Comparison of ENCODE assay signal across 12 cellular contexts in the genomic region with DNA sequence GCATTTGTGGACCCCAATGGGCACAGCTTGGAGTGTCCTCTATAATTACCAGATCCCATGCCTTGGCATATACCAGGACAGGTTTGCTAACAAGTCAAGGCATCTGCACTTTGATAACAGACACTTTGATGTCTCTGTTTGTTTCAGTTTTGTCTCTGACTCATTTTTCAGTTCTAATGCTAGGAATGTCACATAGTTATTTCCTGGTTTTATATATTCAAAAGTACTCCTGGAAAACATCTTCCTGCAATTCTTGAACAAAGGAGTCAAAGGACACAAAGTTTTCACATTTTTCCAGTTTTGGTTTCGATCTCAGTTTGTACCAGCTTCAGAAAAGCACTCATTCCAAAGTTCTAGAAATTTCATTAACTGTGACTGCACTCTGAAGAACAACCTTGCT.
DNase-seq lines count a peak whose midpoint lies in the region; ATAC-seq and TF ChIP-seq lines count a peak whose summit lies in the region.
"Had no signal": no experiment of that assay in that cellular context is flagged by ENCODE, and none has a peak within 500 bp of the region (broad histone marks: within the 10 kb centered on the region; RNA-seq: fewer than 3 reads in every experiment).

No MANE protein-coding gene starts in this region.

- peaks cover 2% of the 10 kb centered on the region for H3K36me3 Mint-ChIP-seq in activated T-cell treated with anti-CD3 and anti-CD28 coated beads, Interleukin-2, amount 50 U/mL, for 24 hours (ENCODE audit: low read depth)

- H3K9me3 Mint-ChIP-seq in activated T-cell treated with anti-CD3 and anti-CD28 coated beads, Interleukin-2, amount 50 U/mL, for 24 hours, result no peaks in the 10 kb centered on the region
- H3K9me3 Mint-ChIP-seq: activated naive CD4-positive, alpha-beta T cell treated with anti-CD3 and anti-CD28 coated beads for 36 hours; endodermal cell had no signal

- peak; percentile 29 for ATAC-seq in GM21723 (IDR thresholded peaks at IDR 0.05; ENCODE audit: unreplicated experiment)
- no peak for ATAC-seq in GM19397 (IDR thresholded peaks at IDR 0.05; ENCODE audit: unreplicated experiment)

- H3K27ac Mint-ChIP-seq in activated T-cell treated with anti-CD3 and anti-CD28 coated beads, Interleukin-2, amount 50 U/mL, for 24 hours, result no peak overlapping the region
- H3K27ac Mint-ChIP-seq: activated naive CD4-positive, alpha-beta T cell treated with anti-CD3 and anti-CD28 coated beads for 36 hours; endodermal cell had no signal

- no peak overlapping the region for H3K4me3 Mint-ChIP-seq in activated T-cell treated with anti-CD3 and anti-CD28 coated beads, Interleukin-2, amount 50 U/mL, for 24 hours
- H3K4me3 Mint-ChIP-seq: activated naive CD4-positive, alpha-beta T cell treated with anti-CD3 and anti-CD28 coated beads for 36 hours; endodermal cell had no signal

- WGBS in hepatocyte (ENCODE audit: low lambda C conversion rate, missing lambda C conversion rate), result 89% methylated on average over 1 of the region's 1 CpG

- H3K4me3 ChIP-seq in hepatocyte, result no peak overlapping the region

- H3K9me2 ChIP-seq in hepatocyte (replicated peaks; ENCODE audit: insufficient read depth), result no peaks in the 10 kb centered on the region

- no peaks in the 10 kb centered on the region for H3K36me3 ChIP-seq in hepatocyte (replicated peaks; ENCODE audit: insufficient read depth, low read depth)

- TF ChIP-seq CTCF in hepatocyte (IDR thresholded peaks at IDR 0.05; ENCODE audit: poor library complexity), result no peak

- H3K27ac ChIP-seq in hepatocyte, result peak overlapping the region; percentile 40

- peak; percentile 18 for DNase-seq in A172 (ENCODE audit: low spot score)
- DNase-seq in RPMI7951 (ENCODE audit: low read depth), result peak; percentile 10
- no peak for DNase-seq in hepatocyte (ENCODE audit: low spot score)
- DNase-seq in NCI-H2081 (lab: John Stamatoyannopoulos, UW), result no peak
- DNase-seq in activated T-cell treated with anti-CD3 and anti-CD28 coated beads, Interleukin-2, amount 50 U/mL, for 24 hours, result no peak
- DNase-seq in stimulated activated CD4-positive, alpha-beta T cell treated with anti-CD3 and anti-CD28 coated beads, Interleukin-4, amount 100 ng/mL, for 4 hours, result no peak
- DNase-seq: activated naive CD4-positive, alpha-beta T cell treated with anti-CD3 and anti-CD28 coated beads for 36 hours; endodermal cell; NCI-H1436; stimulated activated CD4-positive, alpha-beta T cell treated with anti-CD3 and anti-CD28 coated beads, Interleukin-4, amount 100 ng/mL, for 24 hours had no signal

- H3K27me3 ChIP-seq in hepatocyte, result no peaks in the 10 kb centered on the region

- H3K79me2 ChIP-seq in hepatocyte, result no peaks in the 10 kb centered on the region

- H4K20me1 ChIP-seq in hepatocyte (ENCODE audit: insufficient read depth, poor library complexity, severe bottlenecking), result no peaks in the 10 kb centered on the region

- peaks cover 10% of the 10 kb centered on the region for H3K4me1 Mint-ChIP-seq in activated T-cell treated with anti-CD3 and anti-CD28 coated beads, Interleukin-2, amount 50 U/mL, for 24 hours (ENCODE audit: low read depth)

- no peak overlapping the region for H2AFZ ChIP-seq in hepatocyte

- H3K4me2 ChIP-seq in hepatocyte, result peak overlapping the region; percentile 25

- H3K9me3 ChIP-seq in hepatocyte (ENCODE audit: low read depth), result no peaks in the 10 kb centered on the region

- H3K27me3 Mint-ChIP-seq in activated T-cell treated with anti-CD3 and anti-CD28 coated beads, Interleukin-2, amount 50 U/mL, for 24 hours, result no peaks in the 10 kb centered on the region

- peaks cover 19% of the 10 kb centered on the region for H3K4me1 ChIP-seq in hepatocyte (ENCODE audit: insufficient read depth)

Comparison
In these comparisons a context has a peak if more than half of its experiments do, and no peak if none do; other contexts are left out.
1. DNase-seq: peak in A172 (single experiment) and RPMI7951 (single experiment); none in hepatocyte (single experiment), NCI-H2081 (0 of 2), activated T-cell treated with anti-CD3 and anti-CD28 coated beads, Interleukin-2, amount 50 U/mL, for 24 hours (single experiment) and stimulated activated CD4-positive, alpha-beta T cell treated with anti-CD3 and anti-CD28 coated beads, Interleukin-4, amount 100 ng/mL, for 4 hours (0 of 2).